In genomic region chr12:26125451-26126339, GRCh38 we compare ENCODE assay signal across 8 cellular contexts.
DNase-seq lines count a peak whose midpoint lies in the region; ATAC-seq, FAIRE-seq and TF ChIP-seq lines count a peak whose summit lies in the region.

No MANE protein-coding gene starts in this region.

- H3K4me1 ChIP-seq in ACC112 (ENCODE audit: control insufficient read depth, insufficient read depth, low read length, unreplicated experiment), result peaks cover 20% of the 10 kb centered on the region

- no peaks in the 10 kb centered on the region for H3K9me3 Mint-ChIP-seq in nephron

- H3K36me3 ChIP-seq in ACC112 (ENCODE audit: insufficient read depth, low read length), result no peaks in the 10 kb centered on the region

- no peaks in the 10 kb centered on the region for H3K36me3 Mint-ChIP-seq in nephron (ENCODE audit: low read depth)

- DNase-seq in GM13977 (ENCODE audit: low spot score) (peak; percentile 56), NCI-H774 (lab: John Stamatoyannopoulos, UW) (peak; percentile 79), germinal center (ENCODE audit: low spot score) (peak; percentile 48), urothelium cell line (ENCODE audit: low spot score) (peak; percentile 90)
- peak; percentile 35 for DNase-seq in activated naive CD4-positive, alpha-beta T cell treated with anti-CD3 and anti-CD28 coated beads, Interleukin-2, amount 50 U/mL, for 16 hours

- H3K4me3 ChIP-seq in ACC112 (ENCODE audit: low read depth, low read length), result peak overlapping the region; percentile 92

- no peaks in the 10 kb centered on the region for H3K79me2 ChIP-seq in ACC112 (ENCODE audit: control insufficient read depth, insufficient read depth, low read length, unreplicated experiment)

- H3K27ac Mint-ChIP-seq in nephron, result peak overlapping the region in 2 of 3 experiments; percentile 22 to 55

- ATAC-seq in HG03095 (IDR thresholded peaks at IDR 0.05; ENCODE audit: unreplicated experiment), result peak; percentile 27

- TF ChIP-seq CTCF in GM13977 (IDR thresholded peaks at IDR 0.05; ENCODE audit: extremely low read depth, insufficient read depth, missing control alignments) (no peak), nephron (IDR thresholded peaks at IDR 0.05; ENCODE audit: unreplicated experiment in 3 of 3) (no peak)

- peaks cover under 1% of the 10 kb centered on the region; the same call in 1 of the 2 replicates for H3K27me3 ChIP-seq in ACC112 (ENCODE audit: insufficient read depth, low read length)

- H3K27me3 Mint-ChIP-seq in nephron (ENCODE audit: low read depth), result peaks cover 88% of the 10 kb centered on the region

- FAIRE-seq in urothelium cell line (lab: Jason Lieb, UNC), result peak; percentile 63

- H3K4me1 Mint-ChIP-seq in nephron, result peaks cover 24% of the 10 kb centered on the region

- in situ Hi-C loops in GM13977 (cut with MboI; ENCODE audit: low pct_unique_long_range_greater_than_20kb, low sequenced_read_pairs, unreplicated experiment), result no loop called here

- H3K27ac ChIP-seq in ACC112 (ENCODE audit: low read depth, low read length), result peak overlapping the region; percentile 75

- peak overlapping the region; percentile 94 for H2AFZ ChIP-seq in ACC112 (ENCODE audit: low read length, unreplicated experiment)

- H3K4me3 Mint-ChIP-seq in nephron, result peak overlapping the region; percentile 94 to 96 (median 95)

Comparison
In these comparisons a context has a peak if more than half of its experiments do, and no peak if none do; other contexts are left out.
1. Peak in every context shown above with its lines: DNase-seq, ATAC-seq, H3K4me3 ChIP-seq and H3K27ac ChIP-seq.
2. DNase-seq: peak in every context shown above with its lines; median percentile 90 in urothelium cell line; 79 in NCI-H774; 56 in GM13977; 48 in germinal center; 35 in activated naive CD4-positive, alpha-beta T cell treated with anti-CD3 and anti-CD28 coated beads, Interleukin-2, amount 50 U/mL, for 16 hours.